ENCODE assay signal across 11 cellular contexts in the genomic region with DNA sequence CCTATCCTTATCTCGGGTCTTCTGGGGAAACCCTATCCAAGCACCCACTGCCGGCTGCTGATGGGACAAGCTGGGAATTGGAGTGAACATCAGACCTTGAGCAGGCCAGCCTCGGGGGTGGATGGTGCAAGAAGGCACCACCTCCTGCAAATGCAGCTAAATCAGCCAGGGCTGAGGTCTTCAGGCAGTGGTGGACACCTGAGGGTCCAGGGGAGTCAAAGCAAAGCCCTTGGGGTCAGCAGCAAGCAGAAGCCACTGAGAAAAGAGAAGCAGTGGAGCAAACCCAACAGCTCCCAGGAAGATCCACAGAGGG. TPM values are rescaled to one million over a fixed set of nuclear protein-coding genes. Genes with fewer than 3 reads are reported as not detected.
"Had no signal": no experiment of that assay in that cellular context is flagged by ENCODE, and none has a peak within 500 bp of the region (broad histone marks: within the 10 kb centered on the region; RNA-seq: fewer than 3 reads in every experiment).

No MANE protein-coding gene starts in this region.

- H3K27ac Mint-ChIP-seq: GM23338, H9, HFFc6 had no signal

- H3K4me3 Mint-ChIP-seq: GM23338, H9, HFFc6 had no signal

- H3K4me3 ChIP-seq: GM23248, GM23338, HAP-1 had no signal

- H3K9me3 ChIP-seq: HAP-1 had no signal

- H3K36me3 ChIP-seq: HAP-1 had no signal

- DNase-seq: GM23248, GOT3, H7, H9, HCEC 1CT, HFFc6 had no signal

- ATAC-seq: GM23338, HCT116 had no signal

- H3K4me1 ChIP-seq: HAP-1 had no signal

- H3K27ac ChIP-seq: GM23248 had no signal

RNA-seq across cellular contexts. Expression of gene ENPP7, which starts 55.4 kb away (rescaled TPM):
- total RNA-seq: GM23248, GM23338, H1, H4, H7, H9, HFFc6 had no signal
- polyA plus RNA-seq: GM23248, GM23338, H1 had no signal
